ENCODE assay signal across 8 cellular contexts in the genomic region with DNA sequence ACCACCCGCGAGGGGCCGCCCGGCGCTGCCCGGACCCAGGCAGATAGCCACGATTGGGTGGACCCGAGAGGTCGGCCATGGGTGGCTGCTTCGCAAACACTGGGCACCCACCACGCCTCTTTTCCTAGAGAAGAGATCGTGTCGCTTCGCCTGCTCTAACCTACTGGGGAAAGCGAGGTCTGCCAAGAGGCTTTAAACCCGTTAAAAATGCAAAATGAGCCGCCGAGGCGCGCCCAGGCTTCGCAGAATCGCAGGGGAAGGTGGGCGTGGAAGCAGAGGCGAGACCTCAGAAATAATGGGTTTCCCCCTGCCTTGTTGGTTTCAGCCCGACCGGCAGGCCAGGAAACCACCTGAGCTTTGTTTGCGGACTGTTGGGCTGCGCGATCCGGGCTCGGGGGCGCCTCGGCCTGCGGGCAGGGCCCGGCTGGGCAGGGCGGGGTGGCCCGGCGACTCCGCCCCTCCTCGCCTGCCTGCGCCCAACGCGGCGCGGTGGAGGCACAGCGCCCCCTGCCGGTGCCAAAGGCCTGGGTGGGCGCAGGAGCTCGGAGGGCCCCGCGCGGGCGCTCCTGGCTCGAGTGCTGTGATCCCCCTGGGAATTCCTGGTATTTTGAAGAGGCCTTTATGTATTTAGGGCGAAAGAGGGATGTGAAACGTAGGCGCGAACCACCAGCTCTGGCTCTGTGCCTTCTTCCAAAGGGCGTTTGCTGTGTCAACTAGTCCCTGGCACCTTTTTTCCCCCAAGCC. TPM values are rescaled to one million over a fixed set of nuclear protein-coding genes. Genes with fewer than 3 reads are reported as not detected.
A peak's percentile ranks its signal among the peaks of the same experiment; 100 is the strongest.
DNase-seq lines count a peak whose midpoint lies in the region; ATAC-seq, FAIRE-seq and TF ChIP-seq lines count a peak whose summit lies in the region.

No MANE protein-coding gene starts in this region.

- no peak overlapping the region for H3K27ac Mint-ChIP-seq in central memory CD8-positive, alpha-beta T cell (ENCODE audit: low read depth)

- TF ChIP-seq CTCF in AG04450 (IDR thresholded peaks at IDR 0.05; ENCODE audit: low read depth, low read length) (peak; percentile 70), kidney (IDR thresholded peaks at IDR 0.05; ENCODE audit: borderline replicate concordance, extremely low read depth, insufficient read depth) (peak; percentile 97)

- no peaks in the 10 kb centered on the region for H3K9me3 Mint-ChIP-seq in central memory CD8-positive, alpha-beta T cell

- H3K9me3 ChIP-seq in AG04450 (ENCODE audit: control insufficient read depth, insufficient read depth, low read length): peaks cover 3% of the 10 kb centered on the region; the same call in 1 of the 2 replicates
- H3K9me3 ChIP-seq in kidney (ENCODE audit: control insufficient read depth in 1 of 2, low read length in 2 of 2): no peaks in the 10 kb centered on the region

- intact Hi-C loops in kidney (cut with DNase I): loop anchor here (10.0 kb wide), 1 partner anchor 1074 kb away; no protein-coding TSS in a partner anchor

- H3K36me3 ChIP-seq in kidney (ENCODE audit: control insufficient read depth in 1 of 2, insufficient read depth in 2 of 2, low read length in 2 of 2): no peaks in the 10 kb centered on the region

- peaks cover 3 to 4% of the 10 kb centered on the region in 2 donors for H3K4me1 ChIP-seq in kidney (ENCODE audit: control insufficient read depth in 1 of 2, insufficient read depth in 1 of 2, low read depth in 1 of 2, low read length in 2 of 2)

- H3K27me3 Mint-ChIP-seq in central memory CD8-positive, alpha-beta T cell: peaks cover 10% of the 10 kb centered on the region

- ATAC-seq in GM18868 (IDR thresholded peaks at IDR 0.05; ENCODE audit: unreplicated experiment) (peak; percentile 77), HG03097 (IDR thresholded peaks at IDR 0.05; ENCODE audit: low FRiP score, unreplicated experiment) (peak; percentile 87)
- ATAC-seq in central memory CD8-positive, alpha-beta T cell (replicated peaks; ENCODE audit: extremely low read depth, poor library complexity, severe bottlenecking): peak; percentile 75

- CTCF ChIA-PET in AG04450 (lab: Charles Lee): interaction anchor here (0.6 to 1.8 kb wide), 37 partner anchors 9 to 1071 kb away, joined by 3 to 11 read pairs (median 4); no protein-coding TSS in a partner anchor

- FAIRE-seq in kidney (lab: Jason Lieb, UNC): no peak

- no peaks in the 10 kb centered on the region for H3K27me3 ChIP-seq in AG04450 (ENCODE audit: control insufficient read depth, insufficient read depth, low read length)

- peak; percentile 79 for DNase-seq in AG04450 (ENCODE audit: low read depth, low spot score)
- DNase-seq in NCI-H2171 treated with DMSO at 0.1 percent for 48 hours (lab: John Stamatoyannopoulos, UW): peak; percentile 91
- peak; percentile 39 for DNase-seq in activated CD4-positive, CD25-positive, alpha-beta regulatory T cell treated with anti-CD3 and anti-CD28 coated beads, Interleukin-2, amount 50 U/mL, for 16 hours (ENCODE audit: low read depth, low spot score)
- peak; percentile 61 for DNase-seq in central memory CD8-positive, alpha-beta T cell (ENCODE audit: low spot score in 2 of 2)
- DNase-seq in kidney: peak; percentile 96
- DNase-seq in stimulated activated CD4-positive, alpha-beta T cell treated with anti-CD3 and anti-CD28 coated beads, Interleukin-15, amount 100 ng/mL, for 1 hour (ENCODE audit: low read depth in 1 of 2, low spot score in 1 of 2): peak; percentile 23 to 69

- peak overlapping the region; percentile 95 for H3K9ac ChIP-seq in kidney (ENCODE audit: low read length in 2 of 2)

- H3K4me3 ChIP-seq in AG04450 (ENCODE audit: low read depth, low read length): peak overlapping the region; percentile 99
- H3K4me3 ChIP-seq in kidney (ENCODE audit: low read length in 2 of 2): peak overlapping the region; percentile 91 to 92

- H3K4me1 Mint-ChIP-seq in central memory CD8-positive, alpha-beta T cell: peaks cover 11% of the 10 kb centered on the region

- H3K27ac ChIP-seq in AG04450 (ENCODE audit: low read depth, low read length) (peak overlapping the region; percentile 98), kidney (ENCODE audit: low read depth in 2 of 2, low read length in 2 of 2) (peak overlapping the region; percentile 93 to 95)

- H3K36me3 Mint-ChIP-seq in central memory CD8-positive, alpha-beta T cell (ENCODE audit: insufficient read depth): peaks cover 10% of the 10 kb centered on the region

- POLR2A ChIA-PET in AG04450 (lab: Yijun Ruan, JAX): interaction anchor here (0.6 to 2.5 kb wide), 15 partner anchors 12 to 1121 kb away, joined by 3 to 12 read pairs (median 5); no protein-coding TSS in a partner anchor

- H3K4me3 Mint-ChIP-seq in central memory CD8-positive, alpha-beta T cell: no peak overlapping the region

RNA-seq across cellular contexts. Expression of gene MARCKS, which starts 1.6 kb away (rescaled TPM):
- polyA plus RNA-seq in AG04450 (2011; rRNA removed) (81.3 and 127 TPM in 2 replicates), kidney (ENCODE audit: insufficient read depth, low read depth, low replicate concordance) (14.0 TPM)
- polyA minus RNA-seq in AG04450 (2011; rRNA and poly(A)+ RNA removed): 29.2 and 56.8 TPM in 2 replicates
- 61.9 TPM for total RNA-seq in kidney

Comparison
In these comparisons a context has a peak if more than half of its experiments do, and no peak if none do; other contexts are left out.
1. Peak in every context shown above with its lines: DNase-seq, ATAC-seq, H3K4me3 ChIP-seq and H3K27ac ChIP-seq.
2. DNase-seq: peak in every context shown above with its lines; median percentile 96 in kidney; 91 in NCI-H2171 treated with DMSO at 0.1 percent for 48 hours; 79 in AG04450; 61 in central memory CD8-positive, alpha-beta T cell; 46 in stimulated activated CD4-positive, alpha-beta T cell treated with anti-CD3 and anti-CD28 coated beads, Interleukin-15, amount 100 ng/mL, for 1 hour; 39 in activated CD4-positive, CD25-positive, alpha-beta regulatory T cell treated with anti-CD3 and anti-CD28 coated beads, Interleukin-2, amount 50 U/mL, for 16 hours.